Comparison of ENCODE assay signal across 1 cellular context in genomic region chr1:171645553-171646336, GRCh38.
A peak's percentile ranks its signal among the peaks of the same experiment; 100 is the strongest.
TF ChIP-seq lines count a peak whose summit lies in the region.

No MANE protein-coding gene starts in this region.

TF ChIP-seq in H1, 55 proteins besides CTCF, POLR2A, EP300 and RAD21 (continued from another document):
- TF ChIP-seq, protein P1, sequence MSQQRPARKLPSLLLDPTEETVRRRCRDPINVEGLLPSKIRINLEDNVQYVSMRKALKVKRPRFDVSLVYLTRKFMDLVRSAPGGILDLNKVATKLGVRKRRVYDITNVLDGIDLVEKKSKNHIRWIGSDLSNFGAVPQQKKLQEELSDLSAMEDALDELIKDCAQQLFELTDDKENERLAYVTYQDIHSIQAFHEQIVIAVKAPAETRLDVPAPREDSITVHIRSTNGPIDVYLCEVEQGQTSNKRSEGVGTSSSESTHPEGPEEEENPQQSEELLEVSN (IDR thresholded peaks at IDR 0.05) = no peak
- TF ChIP-seq KDM1A (IDR thresholded peaks at IDR 0.05; ENCODE audit: borderline replicate concordance, low read length) (0 out of 2 replicates have a peak, but pooled peaks have one; percentile 27), PHF8 (conservative IDR thresholded peaks at IDR 0.05; ENCODE audit: low read depth, low read length) (no peak), JUN (IDR thresholded peaks at IDR 0.05; ENCODE audit: low read depth, low read length) (no peak), SAP30 (IDR thresholded peaks at IDR 0.05; ENCODE audit: insufficient read depth, insufficient replicate concordance, low read length) (no peak), SP4 (IDR thresholded peaks at IDR 0.05; ENCODE audit: low read length) (no peak)
